Comparison of ENCODE assay signal across 3 cellular contexts in the genomic region with DNA sequence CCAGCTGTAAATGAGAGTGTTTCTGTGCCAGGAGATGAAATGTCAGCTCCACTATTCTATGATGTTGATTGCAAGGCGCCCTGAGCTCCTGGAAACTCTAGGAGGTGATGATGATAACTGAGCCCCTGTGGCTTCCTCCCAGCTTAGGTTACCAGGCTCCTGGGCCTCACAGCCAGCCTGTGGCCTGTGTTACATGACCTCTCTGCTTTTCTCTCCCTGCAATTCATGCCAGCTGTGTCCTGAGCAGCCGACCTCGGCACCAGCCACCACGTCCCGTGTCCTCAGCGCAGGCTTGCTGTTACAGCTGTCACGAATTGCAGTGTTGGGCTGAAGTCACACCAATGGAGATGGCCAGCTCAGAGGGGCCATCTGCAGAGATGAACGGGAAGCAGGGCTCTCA.
DNase-seq lines count a peak whose midpoint lies in the region; ATAC-seq, FAIRE-seq and TF ChIP-seq lines count a peak whose summit lies in the region.
"Not testable (repeated sequence)": the region's sequence is repeated elsewhere in the genome, so short reads cannot be mapped to it uniquely, and the experiment has no call there.

No MANE protein-coding gene starts in this region.

- DNase-seq in psoas muscle; gastrocnemius medialis; urothelium cell line (ENCODE audit: low spot score): not testable (repeated sequence)

- FAIRE-seq in urothelium cell line (lab: Jason Lieb, UNC) = peak; percentile 50

- WGBS in psoas muscle, 3 donors = no CpG with 5 or more reads among the region's 8 CpGs

- ATAC-seq in psoas muscle (peak; percentile 71 to 97 (median 83)), gastrocnemius medialis (peak; percentile 91 to 95)

- H3K27me3 ChIP-seq in psoas muscle (ENCODE audit: insufficient read depth in 3 of 3, low read length in 2 of 3); gastrocnemius medialis: not testable (repeated sequence)

- not testable (repeated sequence) for H3K4me3 ChIP-seq in psoas muscle, gastrocnemius medialis

- intact Hi-C loops in psoas muscle (cut with DNase I); gastrocnemius medialis (cut with DNase I; ENCODE audit: low total_unique reads): not testable (repeated sequence)

- not testable (repeated sequence) for H3K4me1 ChIP-seq in psoas muscle, gastrocnemius medialis

- H3K27ac ChIP-seq in psoas muscle, gastrocnemius medialis: not testable (repeated sequence)

- H3K9me3 ChIP-seq in psoas muscle, gastrocnemius medialis: not testable (repeated sequence)

- TF ChIP-seq CTCF in psoas muscle (IDR thresholded peaks at IDR 0.05); gastrocnemius medialis (IDR thresholded peaks at IDR 0.05 in 4 of 5, conservative IDR thresholded peaks at IDR 0.05 in 1 of 5): not testable (repeated sequence)

- in situ Hi-C loops in gastrocnemius medialis (cut with MboI; ENCODE audit: low sequenced_read_pairs in 4 of 4) = not testable (repeated sequence)

- H3K36me3 ChIP-seq in psoas muscle (ENCODE audit: insufficient read depth in 1 of 2, low read depth in 1 of 2); gastrocnemius medialis: not testable (repeated sequence)

- not testable (repeated sequence) for TF ChIP-seq POLR2A in gastrocnemius medialis (IDR thresholded peaks at IDR 0.05)
